Comparison of ENCODE assay signal across 11 cellular contexts in genomic region chr2:3126686-3127278, GRCh38.
DNase-seq lines count a peak whose midpoint lies in the region; ATAC-seq and TF ChIP-seq lines count a peak whose summit lies in the region.
"Had no signal": no experiment of that assay in that cellular context is flagged by ENCODE, and none has a peak within 500 bp of the region (broad histone marks: within the 10 kb centered on the region; RNA-seq: fewer than 3 reads in every experiment).

No MANE protein-coding gene starts in this region.

- intact Hi-C loops in mammary epithelial cell (cut with micrococcal nuclease): no loop called here

- in situ Hi-C loops in SK-MEL-5 (cut with HindIII; ENCODE audit: low pct_unique_long_range_greater_than_20kb, low sequenced_read_pairs) (no loop called here), mammary epithelial cell (cut with MboI; ENCODE audit: low sequenced_read_pairs in 2 of 2) (no loop called here)

- H3K4me3 ChIP-seq in mammary epithelial cell (replicated peaks in 1 of 3; ENCODE audit: insufficient read depth in 1 of 3, low read depth in 2 of 3, low read length in 3 of 3): no peak overlapping the region
- H3K4me3 ChIP-seq: ascending aorta had no signal

- H3K4me3 Mint-ChIP-seq in activated naive CD8-positive, alpha-beta T cell treated with anti-CD3 and anti-CD28 coated beads, Interleukin-2, amount 10 ng/mL, durations not matched to agents 7 days and 5 days: peak overlapping the region; percentile 29
- H3K4me3 Mint-ChIP-seq in activated naive CD8-positive, alpha-beta T cell treated with anti-CD3 and anti-CD28 coated beads, Interleukin-2, amount 50 U/mL, for 24 hours: no peak overlapping the region
- no peak overlapping the region for H3K4me3 Mint-ChIP-seq in stimulated activated effector memory CD8-positive, alpha-beta T cell treated with anti-CD3 and anti-CD28 coated beads, Interleukin-12 subunit alpha, Interleukin-12 subunit beta, amount 100 ng/mL, for 72 hours
- no peak overlapping the region for H3K4me3 Mint-ChIP-seq in T-helper 2 cell treated with Interferon-gamma antibody and Interleukin-4, amounts not matched to agents 5 μg/mL and 100 μg/mL, for 36 hours

- H2AFZ ChIP-seq in mammary epithelial cell (ENCODE audit: low read depth, low read length): no peak overlapping the region

- peaks cover 2% of the 10 kb centered on the region for H3K9me3 ChIP-seq in mammary epithelial cell (replicated peaks; ENCODE audit: insufficient read depth, low read length)
- H3K9me3 ChIP-seq: ascending aorta had no signal

- H3K79me2 ChIP-seq in mammary epithelial cell (ENCODE audit: insufficient read depth, low read length): no peaks in the 10 kb centered on the region

- H3K36me3 Mint-ChIP-seq in activated naive CD8-positive, alpha-beta T cell treated with anti-CD3 and anti-CD28 coated beads, Interleukin-2, amount 10 ng/mL, durations not matched to agents 7 days and 5 days: no peaks in the 10 kb centered on the region
- H3K36me3 Mint-ChIP-seq in activated naive CD8-positive, alpha-beta T cell treated with anti-CD3 and anti-CD28 coated beads, Interleukin-2, amount 50 U/mL, for 24 hours (ENCODE audit: low read depth): no peaks in the 10 kb centered on the region
- H3K36me3 Mint-ChIP-seq in stimulated activated effector memory CD8-positive, alpha-beta T cell treated with anti-CD3 and anti-CD28 coated beads, Interleukin-12 subunit alpha, Interleukin-12 subunit beta, amount 100 ng/mL, for 72 hours: no peaks in the 10 kb centered on the region
- H3K36me3 Mint-ChIP-seq in T-helper 2 cell treated with Interferon-gamma antibody and Interleukin-4, amounts not matched to agents 5 μg/mL and 100 μg/mL, for 36 hours (ENCODE audit: low read depth): no peaks in the 10 kb centered on the region

- no peak for ATAC-seq in activated naive CD8-positive, alpha-beta T cell treated with anti-CD3 and anti-CD28 coated beads, Interleukin-2, amount 10 ng/mL, durations not matched to agents 7 days and 5 days (ENCODE audit: low read depth)
- ATAC-seq in activated naive CD8-positive, alpha-beta T cell treated with anti-CD3 and anti-CD28 coated beads, Interleukin-2, amount 50 U/mL, for 24 hours: no peak
- ATAC-seq in stimulated activated effector memory CD8-positive, alpha-beta T cell treated with anti-CD3 and anti-CD28 coated beads, Interleukin-12 subunit alpha, Interleukin-12 subunit beta, amount 100 ng/mL, for 72 hours: no peak
- ATAC-seq in HG02678 (IDR thresholded peaks at IDR 0.05; ENCODE audit: unreplicated experiment): no peak

- CTCF ChIA-PET in mammary epithelial cell (lab: Charles Lee; ENCODE audit: low non-redundant PET): no interaction called here

- no peaks in the 10 kb centered on the region for H3K9me3 Mint-ChIP-seq in activated naive CD8-positive, alpha-beta T cell treated with anti-CD3 and anti-CD28 coated beads, Interleukin-2, amount 10 ng/mL, durations not matched to agents 7 days and 5 days
- no peaks in the 10 kb centered on the region for H3K9me3 Mint-ChIP-seq in activated naive CD8-positive, alpha-beta T cell treated with anti-CD3 and anti-CD28 coated beads, Interleukin-2, amount 50 U/mL, for 24 hours
- no peaks in the 10 kb centered on the region for H3K9me3 Mint-ChIP-seq in stimulated activated effector memory CD8-positive, alpha-beta T cell treated with anti-CD3 and anti-CD28 coated beads, Interleukin-12 subunit alpha, Interleukin-12 subunit beta, amount 100 ng/mL, for 72 hours
- no peaks in the 10 kb centered on the region for H3K9me3 Mint-ChIP-seq in T-helper 2 cell treated with Interferon-gamma antibody and Interleukin-4, amounts not matched to agents 5 μg/mL and 100 μg/mL, for 36 hours

- H3K4me2 ChIP-seq in mammary epithelial cell (ENCODE audit: insufficient read depth, low read depth, low read length): no peak overlapping the region

- no peak overlapping the region for H3K9ac ChIP-seq in mammary epithelial cell (ENCODE audit: insufficient read depth, low read length)

- no peak overlapping the region for H3K27ac Mint-ChIP-seq in activated naive CD8-positive, alpha-beta T cell treated with anti-CD3 and anti-CD28 coated beads, Interleukin-2, amount 10 ng/mL, durations not matched to agents 7 days and 5 days
- H3K27ac Mint-ChIP-seq in activated naive CD8-positive, alpha-beta T cell treated with anti-CD3 and anti-CD28 coated beads, Interleukin-2, amount 50 U/mL, for 24 hours: no peak overlapping the region
- peak overlapping the region; percentile 17 for H3K27ac Mint-ChIP-seq in stimulated activated effector memory CD8-positive, alpha-beta T cell treated with anti-CD3 and anti-CD28 coated beads, Interleukin-12 subunit alpha, Interleukin-12 subunit beta, amount 100 ng/mL, for 72 hours
- H3K27ac Mint-ChIP-seq in T-helper 2 cell treated with Interferon-gamma antibody and Interleukin-4, amounts not matched to agents 5 μg/mL and 100 μg/mL, for 36 hours: no peak overlapping the region

- H3K27ac ChIP-seq in mammary epithelial cell (ENCODE audit: insufficient read depth, low read depth, low read length): no peak overlapping the region
- H3K27ac ChIP-seq: ascending aorta had no signal

- H4K20me1 ChIP-seq in mammary epithelial cell (ENCODE audit: insufficient read depth, low read length): no peaks in the 10 kb centered on the region

- dilution Hi-C loops in mammary epithelial cell (cut with HindIII; ENCODE audit: low sequenced_read_pairs): no loop called here

- peaks cover 4% of the 10 kb centered on the region for H3K4me1 Mint-ChIP-seq in activated naive CD8-positive, alpha-beta T cell treated with anti-CD3 and anti-CD28 coated beads, Interleukin-2, amount 10 ng/mL, durations not matched to agents 7 days and 5 days
- peaks cover 4% of the 10 kb centered on the region for H3K4me1 Mint-ChIP-seq in activated naive CD8-positive, alpha-beta T cell treated with anti-CD3 and anti-CD28 coated beads, Interleukin-2, amount 50 U/mL, for 24 hours
- H3K4me1 Mint-ChIP-seq in stimulated activated effector memory CD8-positive, alpha-beta T cell treated with anti-CD3 and anti-CD28 coated beads, Interleukin-12 subunit alpha, Interleukin-12 subunit beta, amount 100 ng/mL, for 72 hours: no peaks in the 10 kb centered on the region
- H3K4me1 Mint-ChIP-seq in T-helper 2 cell treated with Interferon-gamma antibody and Interleukin-4, amounts not matched to agents 5 μg/mL and 100 μg/mL, for 36 hours (ENCODE audit: low read depth): no peaks in the 10 kb centered on the region

- WGBS in mammary epithelial cell (ENCODE audit: low coverage, missing lambda C conversion rate): 58% methylated on average over 13 of the region's 14 CpGs

- no peaks in the 10 kb centered on the region for H3K4me1 ChIP-seq in mammary epithelial cell (ENCODE audit: insufficient read depth, low read length)
- H3K4me1 ChIP-seq: ascending aorta had no signal

- no peak for TF ChIP-seq CTCF in mammary epithelial cell (conservative IDR thresholded peaks at IDR 0.05 in 1 of 2, IDR thresholded peaks at IDR 0.05 in 1 of 2; ENCODE audit: extremely low read depth in 1 of 2, insufficient read depth in 1 of 2, low read depth in 1 of 2, low read length in 2 of 2)

- no peaks in the 10 kb centered on the region for H3K36me3 ChIP-seq in mammary epithelial cell (ENCODE audit: insufficient read depth, low read length)
- H3K36me3 ChIP-seq: ascending aorta had no signal

- no TSS peak for BruUV-seq in mammary epithelial cell (replicated peaks; lab: Mats Ljungman, UMichigan)

- DNase-seq in activated naive CD8-positive, alpha-beta T cell treated with anti-CD3 and anti-CD28 coated beads, Interleukin-2, amount 10 ng/mL, durations not matched to agents 7 days and 5 days: no peak
- DNase-seq in activated naive CD8-positive, alpha-beta T cell treated with anti-CD3 and anti-CD28 coated beads, Interleukin-2, amount 50 U/mL, for 24 hours: no peak
- DNase-seq in SK-MEL-5 (ENCODE audit: low read depth, low spot score): peak; percentile 37
- peak; percentile 91 for DNase-seq in foreskin melanocyte
- no peak for DNase-seq in stimulated activated effector memory CD8-positive, alpha-beta T cell treated with anti-CD3 and anti-CD28 coated beads, Interleukin-12 subunit alpha, Interleukin-12 subunit beta, amount 100 ng/mL, for 72 hours (ENCODE audit: low spot score in 2 of 2)
- no peak for DNase-seq in mammary epithelial cell
- DNase-seq in T-helper 2 cell treated with Interferon-gamma antibody and Interleukin-4, amounts not matched to agents 5 μg/mL and 100 μg/mL, for 36 hours (ENCODE audit: low spot score): no peak
- DNase-seq: NCI-H2107; stimulated activated CD4-positive, alpha-beta T cell treated with anti-CD3 and anti-CD28 coated beads, Interleukin-12 subunit alpha, Interleukin-12 subunit beta, amount 100 ng/mL, for 4 hours had no signal

- H3K27me3 ChIP-seq in mammary epithelial cell (ENCODE audit: insufficient read depth, low read length): no peaks in the 10 kb centered on the region
- H3K27me3 ChIP-seq: ascending aorta had no signal

- no peaks in the 10 kb centered on the region for H3K27me3 Mint-ChIP-seq in activated naive CD8-positive, alpha-beta T cell treated with anti-CD3 and anti-CD28 coated beads, Interleukin-2, amount 10 ng/mL, durations not matched to agents 7 days and 5 days
- peaks cover 5% of the 10 kb centered on the region for H3K27me3 Mint-ChIP-seq in activated naive CD8-positive, alpha-beta T cell treated with anti-CD3 and anti-CD28 coated beads, Interleukin-2, amount 50 U/mL, for 24 hours
- no peaks in the 10 kb centered on the region for H3K27me3 Mint-ChIP-seq in T-helper 2 cell treated with Interferon-gamma antibody and Interleukin-4, amounts not matched to agents 5 μg/mL and 100 μg/mL, for 36 hours (ENCODE audit: low read depth)

- POLR2A ChIA-PET in activated naive CD8-positive, alpha-beta T cell treated with anti-CD3 and anti-CD28 coated beads, Interleukin-2, amount 10 ng/mL, durations not matched to agents 7 days and 5 days (lab: Charles Lee): no interaction called here

Comparison
In these comparisons a context has a peak if more than half of its experiments do, and no peak if none do; other contexts are left out.
1. DNase-seq: peak in SK-MEL-5 (single experiment) and foreskin melanocyte (single experiment); none in activated naive CD8-positive, alpha-beta T cell treated with anti-CD3 and anti-CD28 coated beads, Interleukin-2, amount 10 ng/mL, durations not matched to agents 7 days and 5 days (single experiment), activated naive CD8-positive, alpha-beta T cell treated with anti-CD3 and anti-CD28 coated beads, Interleukin-2, amount 50 U/mL, for 24 hours (single experiment), stimulated activated effector memory CD8-positive, alpha-beta T cell treated with anti-CD3 and anti-CD28 coated beads, Interleukin-12 subunit alpha, Interleukin-12 subunit beta, amount 100 ng/mL, for 72 hours (0 of 2), mammary epithelial cell (single experiment) and T-helper 2 cell treated with Interferon-gamma antibody and Interleukin-4, amounts not matched to agents 5 μg/mL and 100 μg/mL, for 36 hours (single experiment).